15 cellular contexts compared by ENCODE assay signal in the genomic region with DNA sequence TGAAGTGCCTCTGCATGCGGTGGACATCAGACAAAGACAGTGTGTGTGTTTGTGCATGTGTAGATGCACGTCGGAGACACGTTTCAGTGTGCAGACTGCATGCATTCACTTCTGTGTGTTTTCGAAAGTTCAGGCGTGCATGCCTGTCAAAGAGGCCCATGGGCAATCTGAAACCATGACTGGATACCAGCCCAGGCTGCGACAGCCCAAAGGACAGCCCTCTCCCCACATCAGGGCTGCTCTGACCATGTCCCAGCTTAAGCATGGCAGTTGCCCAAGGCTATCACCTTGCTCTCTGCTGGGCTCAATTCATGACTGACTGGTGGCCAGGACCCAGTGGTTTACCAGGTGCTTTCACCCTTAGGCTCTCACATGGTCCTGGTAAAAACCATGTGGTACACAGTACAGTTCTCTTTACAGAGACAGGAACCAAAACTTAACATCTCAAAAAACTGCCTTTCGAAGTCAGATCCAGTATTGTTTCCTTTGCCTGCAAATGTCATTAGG.
DNase-seq lines count a peak whose midpoint lies in the region; ATAC-seq and TF ChIP-seq lines count a peak whose summit lies in the region.
"Had no signal": no experiment of that assay in that cellular context is flagged by ENCODE, and none has a peak within 500 bp of the region (broad histone marks: within the 10 kb centered on the region; RNA-seq: fewer than 3 reads in every experiment).

No MANE protein-coding gene starts in this region.

- POLR2A ChIA-PET in Caco-2 (lab: Charles Lee) = no interaction called here

- CTCF ChIA-PET in Caco-2 (lab: Charles Lee) = interaction anchor here (0.6 kb wide), 1 partner anchor 107 kb away, joined by 3 read pairs; no protein-coding TSS in a partner anchor

- peaks cover under 1% of the 10 kb centered on the region for H3K4me1 Mint-ChIP-seq in Caco-2 (ENCODE audit: low read depth, unreplicated experiment)
- H3K4me1 Mint-ChIP-seq: activated naive CD4-positive, alpha-beta T cell treated with anti-CD3 and anti-CD28 coated beads, Interleukin-2, amount 50 U/mL, for 24 hours had no signal

- H3K4me3 ChIP-seq in OCI-LY3 (ENCODE audit: low read length) = 0 out of 2 replicates have a peak overlapping the region, but pooled peaks have one; percentile 40
- no peak overlapping the region for H3K4me3 ChIP-seq in Caco-2 (ENCODE audit: low read depth, low read length)

- H3K27me3 ChIP-seq in OCI-LY3 (ENCODE audit: low read depth, low read length) = no peaks in the 10 kb centered on the region
- H3K27me3 ChIP-seq in Caco-2 (replicated peaks; ENCODE audit: control insufficient read depth, insufficient read depth, low read length) = no peaks in the 10 kb centered on the region; the same call in 1 of the 2 replicates

- H3K27me3 Mint-ChIP-seq in Caco-2 (ENCODE audit: insufficient read depth, unreplicated experiment) = peaks cover 12% of the 10 kb centered on the region
- H3K27me3 Mint-ChIP-seq: activated naive CD4-positive, alpha-beta T cell treated with anti-CD3 and anti-CD28 coated beads, Interleukin-2, amount 50 U/mL, for 24 hours had no signal

- H3K4me3 Mint-ChIP-seq in Caco-2 (ENCODE audit: unreplicated experiment) = no peak overlapping the region
- H3K4me3 Mint-ChIP-seq: activated naive CD4-positive, alpha-beta T cell treated with anti-CD3 and anti-CD28 coated beads, Interleukin-2, amount 50 U/mL, for 24 hours; dendritic cell treated with granulocyte-macrophage colony-stimulating factor and Interleukin-4, amounts not matched to agents 40 ng/mL and 50 ng/mL, for 4 days had no signal

- H3K27ac Mint-ChIP-seq in Caco-2 (ENCODE audit: unreplicated experiment) = no peak overlapping the region
- H3K27ac Mint-ChIP-seq: activated naive CD4-positive, alpha-beta T cell treated with anti-CD3 and anti-CD28 coated beads, Interleukin-2, amount 50 U/mL, for 24 hours; dendritic cell treated with granulocyte-macrophage colony-stimulating factor and Interleukin-4, amounts not matched to agents 40 ng/mL and 50 ng/mL, for 4 days had no signal

- H3K79me2 ChIP-seq in OCI-LY3 (ENCODE audit: low read length) = no peaks in the 10 kb centered on the region

- BruUV-seq in Caco-2 (replicated peaks; lab: Mats Ljungman, UMichigan) = no TSS peak

- peak overlapping the region; percentile 71 for H3K4me2 ChIP-seq in OCI-LY3 (ENCODE audit: low read length)

- no peaks in the 10 kb centered on the region for H4K20me1 ChIP-seq in OCI-LY3 (ENCODE audit: insufficient read depth, low read length)

- TF ChIP-seq CTCF in OCI-LY3 (IDR thresholded peaks at IDR 0.05; ENCODE audit: low read depth, low read length) (no peak), Caco-2 (IDR thresholded peaks at IDR 0.05; ENCODE audit: insufficient read depth in 1 of 2, low read depth in 1 of 2, low read length in 1 of 2, severe bottlenecking in 1 of 2, unreplicated experiment in 1 of 2) (no peak)

- H3K9me3 ChIP-seq in OCI-LY3 (ENCODE audit: insufficient read depth, low read length) (no peaks in the 10 kb centered on the region), Caco-2 (no peaks in the 10 kb centered on the region)

- intact Hi-C loops in Caco-2 (cut with micrococcal nuclease; ENCODE audit: unreplicated experiment) = no loop called here

- peak overlapping the region; percentile 97 for H3K27ac ChIP-seq in OCI-LY3 (ENCODE audit: low read length)

- H3K36me3 Mint-ChIP-seq in Caco-2 (ENCODE audit: insufficient read depth, unreplicated experiment) = no peaks in the 10 kb centered on the region
- H3K36me3 Mint-ChIP-seq: activated naive CD4-positive, alpha-beta T cell treated with anti-CD3 and anti-CD28 coated beads, Interleukin-2, amount 50 U/mL, for 24 hours had no signal

- peak overlapping the region; percentile 76; the same call in 1 of the 2 replicates for H3K9ac ChIP-seq in OCI-LY3 (ENCODE audit: low read length)

- DNase-seq in Caco-2 = no peak
- DNase-seq in COLO829 (ENCODE audit: low spot score) = no peak
- DNase-seq in activated CD4-positive, alpha-beta T cell treated with anti-CD3 and anti-CD28 coated beads, Interleukin-2, amount 50 U/mL, for 4 hours = no peak
- DNase-seq: foreskin fibroblast; GF-D8; left cardiac atrium; NCI-H526; stimulated activated naive CD8-positive, alpha-beta T cell treated with anti-CD3 and anti-CD28 coated beads, Interleukin-15, Interleukin-2, amounts not matched to agents 100 U/mL and 50 U/mL, for 24 hours had no signal

- ATAC-seq in GM21381 (IDR thresholded peaks at IDR 0.05; ENCODE audit: unreplicated experiment) (peak; percentile 33), HG02973 (IDR thresholded peaks at IDR 0.05; ENCODE audit: unreplicated experiment) (peak; percentile 35), HG03025 (IDR thresholded peaks at IDR 0.05; ENCODE audit: low FRiP score, unreplicated experiment) (no peak)
- ATAC-seq: left cardiac atrium; stimulated activated naive CD8-positive, alpha-beta T cell treated with anti-CD3 and anti-CD28 coated beads, Interleukin-15, Interleukin-2, amounts not matched to agents 100 U/mL and 50 U/mL, for 24 hours had no signal

- no peak overlapping the region for H2AFZ ChIP-seq in OCI-LY3 (ENCODE audit: low read depth, low read length)

- H3K4me1 ChIP-seq in OCI-LY3 (ENCODE audit: low read length) (peaks cover 95% of the 10 kb centered on the region), Caco-2 (no peaks in the 10 kb centered on the region)

- H3K9me3 Mint-ChIP-seq in Caco-2 (ENCODE audit: unreplicated experiment) = no peaks in the 10 kb centered on the region
- H3K9me3 Mint-ChIP-seq: activated naive CD4-positive, alpha-beta T cell treated with anti-CD3 and anti-CD28 coated beads, Interleukin-2, amount 50 U/mL, for 24 hours; dendritic cell treated with granulocyte-macrophage colony-stimulating factor and Interleukin-4, amounts not matched to agents 40 ng/mL and 50 ng/mL, for 4 days had no signal

- H3K36me3 ChIP-seq in OCI-LY3 (replicated peaks; ENCODE audit: low read depth, low read length) = no peaks in the 10 kb centered on the region
- H3K36me3 ChIP-seq in Caco-2 (ENCODE audit: control insufficient read depth, insufficient read depth, low read length) = no peaks in the 10 kb centered on the region

- peak; percentile 21 for TF ChIP-seq POLR2A in GM18526 (IDR thresholded peaks at IDR 0.05; ENCODE audit: extremely low read depth, insufficient read length)
